ENCODE assay signal across 15 cellular contexts in genomic region chr4:140705625-140706275, GRCh38. TPM values are rescaled to one million over a fixed set of nuclear protein-coding genes. Genes with fewer than 3 reads are reported as not detected.
A peak's percentile ranks its signal among the peaks of the same experiment; 100 is the strongest.
DNase-seq lines count a peak whose midpoint lies in the region; ATAC-seq and TF ChIP-seq lines count a peak whose summit lies in the region.
"Had no signal": no experiment of that assay in that cellular context is flagged by ENCODE, and none has a peak within 500 bp of the region (broad histone marks: within the 10 kb centered on the region; RNA-seq: fewer than 3 reads in every experiment).

No MANE protein-coding gene starts in this region.

- no peaks in the 10 kb centered on the region for H4K20me1 ChIP-seq in GM23338 (replicated peaks; ENCODE audit: insufficient read depth)

- H3K4me3 Mint-ChIP-seq in GM23338, result no peak overlapping the region
- no peak overlapping the region for H3K4me3 Mint-ChIP-seq in memory B cell
- H3K4me3 Mint-ChIP-seq: CD8-positive, alpha-beta memory T cell; HFFc6 had no signal

- intact Hi-C loops in spleen (cut with DNase I; ENCODE audit: low total_unique reads), result no loop called here
- intact Hi-C loops in testis (cut with DNase I; ENCODE audit: low total_unique reads), result no loop called here

- H3K4me1 Mint-ChIP-seq in GM23338 (peaks cover 7% of the 10 kb centered on the region; the same call in 2 of the 3 replicates), memory B cell (peaks cover 68% of the 10 kb centered on the region)
- H3K4me1 Mint-ChIP-seq: CD8-positive, alpha-beta memory T cell had no signal

- no peak for TF ChIP-seq POLR2A in spleen (IDR thresholded peaks at IDR 0.05)
- TF ChIP-seq POLR2A in testis (IDR thresholded peaks at IDR 0.05), result no peak

- no peak for TF ChIP-seq CTCF in GM23338 (conservative IDR thresholded peaks at IDR 0.05; ENCODE audit: low read depth in 2 of 2)
- TF ChIP-seq CTCF in spleen (IDR thresholded peaks at IDR 0.05 in 8 of 11, conservative IDR thresholded peaks at IDR 0.05 in 3 of 11), result no peak
- TF ChIP-seq CTCF in testis (IDR thresholded peaks at IDR 0.05), result no peak

- H3K4me1 ChIP-seq in GM23338 (ENCODE audit: insufficient read depth), result no peaks in the 10 kb centered on the region
- H3K4me1 ChIP-seq in spleen, result peaks cover 11 to 78% (median 54%) of the 10 kb centered on the region in 6 donors
- H3K4me1 ChIP-seq in testis, result peaks cover 20% of the 10 kb centered on the region

- DNase-seq in GM23338 (ENCODE audit: low spot score) (no peak), SK-N-DZ (ENCODE audit: low spot score) (peak; percentile 23), memory B cell (ENCODE audit: low spot score in 2 of 2) (no peak), spleen (no peak), NCI-H187 treated with DMSO at 0.1 percent for 48 hours (lab: John Stamatoyannopoulos, UW) (no peak), testis (no peak)
- DNase-seq: CD8-positive, alpha-beta memory T cell; GF-D8; HFFc6; NCI-H2029 treated with DMSO at 0.1 percent for 48 hours; NCI-H69 had no signal

- H3K27ac Mint-ChIP-seq in GM23338, result no peak overlapping the region
- H3K27ac Mint-ChIP-seq in memory B cell, result peak overlapping the region; percentile 77
- H3K27ac Mint-ChIP-seq: HFFc6 had no signal

- H3K27me3 ChIP-seq in GM23338 (ENCODE audit: insufficient read depth) (no peaks in the 10 kb centered on the region), spleen (replicated peaks in 1 of 7) (no peaks in the 10 kb centered on the region), testis (no peaks in the 10 kb centered on the region)

- 65 to 86% (median 78%) methylated on average over 8 of the region's 8 CpGs for WGBS in spleen, 5 donors
- WGBS in testis, 2 donors, result 86 to 96% methylated on average over 8 of the region's 8 CpGs

- H3K36me3 Mint-ChIP-seq in GM23338 (ENCODE audit: low read depth) (peaks cover 13% of the 10 kb centered on the region), memory B cell (peaks cover 43% of the 10 kb centered on the region)
- H3K36me3 Mint-ChIP-seq: CD8-positive, alpha-beta memory T cell had no signal

- H3K27ac ChIP-seq in GM23338 (ENCODE audit: low read depth) (no peak overlapping the region), spleen (peak overlapping the region in 5 of 8 donors; percentile 12 to 74 (median 31)), testis (no peak overlapping the region)

- peak; percentile 58 for ATAC-seq in GM23338
- ATAC-seq in memory B cell (ENCODE audit: low read depth), result no peak
- ATAC-seq in GM19397 (IDR thresholded peaks at IDR 0.05; ENCODE audit: unreplicated experiment), result no peak
- ATAC-seq: HepG2, Panc1, Right ventricle myocardium inferior had no signal

- no peaks in the 10 kb centered on the region for H3K9me2 ChIP-seq in GM23338 (ENCODE audit: insufficient read depth)

- H3K4me2 ChIP-seq in GM23338, result no peak overlapping the region

- H3K79me2 ChIP-seq in GM23338 (replicated peaks; ENCODE audit: insufficient read depth), result no peaks in the 10 kb centered on the region

- no peak overlapping the region for H2AFZ ChIP-seq in GM23338

- H3K36me3 ChIP-seq in GM23338 (ENCODE audit: insufficient read depth) (no peaks in the 10 kb centered on the region; the same call in 1 of the 2 replicates), spleen (peaks cover 0 to 10% (median 5%) of the 10 kb centered on the region in 6 donors), testis (ENCODE audit: low read depth, missing control alignments) (no peaks in the 10 kb centered on the region)

- peaks cover 1% of the 10 kb centered on the region for H3K27me3 Mint-ChIP-seq in GM23338 (ENCODE audit: insufficient read depth, low read depth, poor library complexity)
- H3K27me3 Mint-ChIP-seq in memory B cell, result no peaks in the 10 kb centered on the region

- H3K9me3 ChIP-seq in spleen (no peaks in the 10 kb centered on the region), testis (no peaks in the 10 kb centered on the region)

- H3K9me3 Mint-ChIP-seq in GM23338, result peaks cover 10% of the 10 kb centered on the region
- no peaks in the 10 kb centered on the region for H3K9me3 Mint-ChIP-seq in memory B cell
- H3K9me3 Mint-ChIP-seq: CD8-positive, alpha-beta memory T cell; HFFc6 had no signal

- no peaks in the 10 kb centered on the region for H3F3A ChIP-seq in GM23338 (replicated peaks; ENCODE audit: low read depth)

- H3K4me3 ChIP-seq in GM23338 (no peak overlapping the region), spleen (no peak overlapping the region), testis (no peak overlapping the region)

TF ChIP-seq in GM23338, 12 proteins besides CTCF, POLR2A, EP300 and RAD21:
- TF ChIP-seq POLR2AphosphoS5 (IDR thresholded peaks at IDR 0.05; ENCODE audit: low read depth) (no peak), ETS1 (IDR thresholded peaks at IDR 0.05) (no peak), JUNB (IDR thresholded peaks at IDR 0.05; ENCODE audit: unreplicated experiment) (no peak), ZNF114 (CRISPR knock-in tag; IDR thresholded peaks at IDR 0.05) (no peak)

RNA-seq across cellular contexts. Expression of gene TBC1D9, which starts 50.4 kb away (rescaled TPM):
- total RNA-seq in GM23338 (2014; rRNA removed; shearing (Covaris generic)), result 0.56 and 0.66 TPM in 2 replicates
- polyA plus RNA-seq in GM23338 (2016; fragmentation: Nextera tagmentation; extraction: Ambion mirVana), result 0.03 and 0.19 TPM in 2 replicates
- 8.2 and 9.7 TPM in 2 replicates for polyA plus RNA-seq in SK-N-DZ (2014; cell fraction: cytosol; rRNA removed)
- 11.7 and 13.1 TPM in 2 replicates for polyA plus RNA-seq in SK-N-DZ (2014; cell fraction: nucleus; rRNA removed)
- 10 to 100 TPM; 73.5 to 99.1 (median 81.2) TPM for total RNA-seq in spleen
- 10 to 100 TPM; 11.6 to 31.2 (median 26.4) TPM for polyA plus RNA-seq in spleen
- 10 to 100 TPM in 1 of 2 donors, 1 to 10 TPM in 1; 9.8 to 13.1 TPM for total RNA-seq in testis
- 8.6 TPM for polyA plus RNA-seq in testis (ENCODE audit: insufficient read depth, low read depth, low replicate concordance)
- polyA plus RNA-seq: CD8-positive, alpha-beta memory T cell had no signal

Comparison
In these comparisons a context has a peak if more than half of its experiments do, and no peak if none do; other contexts are left out.
1. H3K27ac ChIP-seq: peak in spleen (5 of 8); none in GM23338 (single experiment) and testis (0 of 2).
2. RNA of gene TBC1D9, which starts 50.4 kb away (total RNA-seq): 73.5 to 99.1 TPM in spleen; 9.8 to 13.1 TPM in testis and 0.56 to 0.66 TPM in GM23338; every median in the first group is over 4 times any median in the second.